Comparison of ENCODE assay signal across 8 cellular contexts in the genomic region with DNA sequence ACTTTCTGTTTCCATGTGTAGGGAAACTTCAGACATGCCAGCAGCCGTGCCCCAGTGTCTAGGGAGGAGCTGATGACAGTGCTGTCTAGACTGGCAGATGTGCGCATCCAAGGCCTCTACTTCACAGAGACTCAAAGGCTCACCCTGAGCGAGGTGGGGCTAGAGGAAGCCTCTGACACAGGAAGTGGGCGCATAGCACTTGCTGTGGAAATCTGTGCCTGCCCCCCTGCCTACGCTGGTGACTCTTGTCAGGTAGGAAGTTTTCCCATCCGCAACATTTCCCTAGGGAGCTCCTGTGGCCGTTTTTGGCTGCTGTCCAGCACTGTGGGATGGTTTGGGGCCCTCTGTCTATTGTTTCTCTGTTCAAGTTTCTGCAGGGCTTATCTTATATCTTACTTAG.
DNase-seq lines count a peak whose midpoint lies in the region; ATAC-seq and TF ChIP-seq lines count a peak whose summit lies in the region.

No MANE protein-coding gene starts in this region.

- H3K27me3 ChIP-seq in SK-N-SH (ENCODE audit: insufficient read depth): no peaks in the 10 kb centered on the region
- no peaks in the 10 kb centered on the region for H3K27me3 ChIP-seq in MM.1S (replicated peaks; ENCODE audit: insufficient read depth, low read length)

- ATAC-seq in GM18867 (IDR thresholded peaks at IDR 0.05; ENCODE audit: unreplicated experiment) (peak; percentile 51), HG03159 (IDR thresholded peaks at IDR 0.05; ENCODE audit: unreplicated experiment) (peak; percentile 78)

- TF ChIP-seq CTCF in SK-N-SH (IDR thresholded peaks at IDR 0.05) (no peak), MM.1S (IDR thresholded peaks at IDR 0.05; ENCODE audit: low read length) (no peak)

- 56% methylated on average over 5 of the region's 7 CpGs for WGBS in SK-N-SH (ENCODE audit: low lambda C conversion rate)

- no peak overlapping the region; a peak in 1 of 4 replicates for H3K27ac ChIP-seq in SK-N-SH (ENCODE audit: low read depth in 2 of 2, low read length in 1 of 2)
- H3K27ac ChIP-seq in MM.1S (ENCODE audit: low read length): no peak overlapping the region

- H3K9ac ChIP-seq in SK-N-SH: no peak overlapping the region
- H3K9ac ChIP-seq in MM.1S (ENCODE audit: low read length): no peak overlapping the region

- H3K4me2 ChIP-seq in SK-N-SH (0 out of 2 replicates have a peak overlapping the region, but pooled peaks have one; percentile 38), MM.1S (ENCODE audit: low read depth, low read length) (no peak overlapping the region)

- H3K4me3 ChIP-seq in SK-N-SH (ENCODE audit: low read depth in 2 of 2, low read length in 1 of 2) (no peak overlapping the region), MM.1S (ENCODE audit: low read length) (no peak overlapping the region)

- no peaks in the 10 kb centered on the region for H3K9me3 ChIP-seq in SK-N-SH
- no peaks in the 10 kb centered on the region for H3K9me3 ChIP-seq in MM.1S (replicated peaks; ENCODE audit: insufficient read depth, low read length)

- H4K20me1 ChIP-seq in SK-N-SH (ENCODE audit: insufficient read depth): no peaks in the 10 kb centered on the region
- no peaks in the 10 kb centered on the region for H4K20me1 ChIP-seq in MM.1S (ENCODE audit: insufficient read depth, low read length)

- H3K79me2 ChIP-seq in SK-N-SH (ENCODE audit: insufficient read depth): no peaks in the 10 kb centered on the region
- H3K79me2 ChIP-seq in MM.1S (ENCODE audit: low read length): no peaks in the 10 kb centered on the region

- TF ChIP-seq EP300 in SK-N-SH (IDR thresholded peaks at IDR 0.05; ENCODE audit: borderline replicate concordance in 1 of 2, low read depth in 1 of 2, low read length in 1 of 2): no peak

- CTCF ChIA-PET in SK-N-SH (lab: Yijun Ruan, JAX): interaction anchor here (0.8 to 1.5 kb wide), 3 partner anchors 17 to 47 kb away, joined by 3 to 6 read pairs (median 3); no protein-coding TSS in a partner anchor

- no peaks in the 10 kb centered on the region for H3K36me3 ChIP-seq in SK-N-SH (replicated peaks in 1 of 2; ENCODE audit: control insufficient read depth in 1 of 2, insufficient read depth in 2 of 2, low read length in 1 of 2)
- no peaks in the 10 kb centered on the region for H3K36me3 ChIP-seq in MM.1S (replicated peaks; ENCODE audit: insufficient read depth, low read length)

- H3F3A ChIP-seq in SK-N-SH (replicated peaks; ENCODE audit: insufficient read depth) (no peaks in the 10 kb centered on the region), MM.1S (ENCODE audit: insufficient read depth, low read length) (no peaks in the 10 kb centered on the region)

- H2AFZ ChIP-seq in SK-N-SH (ENCODE audit: low read depth) (peak overlapping the region; percentile 27; the same call in 1 of the 2 replicates), MM.1S (ENCODE audit: low read length) (no peak overlapping the region)

- no peaks in the 10 kb centered on the region for H3K9me2 ChIP-seq in SK-N-SH
- no peaks in the 10 kb centered on the region for H3K9me2 ChIP-seq in MM.1S (replicated peaks; ENCODE audit: insufficient read depth, low read length)

- POLR2A ChIA-PET in SK-N-SH (lab: Yijun Ruan, JAX): no interaction called here

- DNase-seq in SK-N-SH (peak; percentile 31), amniotic epithelial cell (ENCODE audit: low read depth) (peak; percentile 33), NCI-H2227 (lab: John Stamatoyannopoulos, UW; ENCODE audit: unreplicated experiment) (no peak), MM.1S (no peak), OCI-M2 (lab: John Stamatoyannopoulos, UW; ENCODE audit: unreplicated experiment) (no peak)
- DNase-seq in stimulated activated CD4-positive, alpha-beta T cell treated with anti-CD3 and anti-CD28 coated beads, Interleukin-12 subunit alpha, Interleukin-12 subunit beta, amount 100 ng/mL, for 4 hours: peak; percentile 30

- H3K4me1 ChIP-seq in SK-N-SH (ENCODE audit: control insufficient read depth in 1 of 2, insufficient read depth in 2 of 2, low read depth in 1 of 2, low read length in 1 of 2): peaks cover 5 to 9% of the 10 kb centered on the region in 2 experiments; a peak in 2 of 4 replicates
- 0 out of 2 replicates have a peak, but pooled peaks cover 5% of the 10 kb centered on the region for H3K4me1 ChIP-seq in MM.1S (ENCODE audit: low read length)

- no peak for TF ChIP-seq RAD21 in SK-N-SH (IDR thresholded peaks at IDR 0.05; ENCODE audit: low read length)

TF ChIP-seq in SK-N-SH, 30 proteins besides CTCF, POLR2A, EP300 and RAD21:
- TF ChIP-seq MXI1 (IDR thresholded peaks at IDR 0.05; ENCODE audit: low read depth, low read length) (no peak), FOSL2 (IDR thresholded peaks at IDR 0.05; ENCODE audit: borderline replicate concordance, low read depth) (no peak), FOXJ3 (CRISPR knock-in tag; IDR thresholded peaks at IDR 0.05) (no peak), TEAD4 (IDR thresholded peaks at IDR 0.05; ENCODE audit: borderline replicate concordance, insufficient read depth) (no peak), NFIC (IDR thresholded peaks at IDR 0.05; ENCODE audit: borderline replicate concordance) (peak; percentile 62), GATA2 (CRISPR knock-in tag; IDR thresholded peaks at IDR 0.05) (no peak), NRF1 (IDR thresholded peaks at IDR 0.05; ENCODE audit: low read depth, low read length) (no peak)
- TF ChIP-seq, protein P1, sequence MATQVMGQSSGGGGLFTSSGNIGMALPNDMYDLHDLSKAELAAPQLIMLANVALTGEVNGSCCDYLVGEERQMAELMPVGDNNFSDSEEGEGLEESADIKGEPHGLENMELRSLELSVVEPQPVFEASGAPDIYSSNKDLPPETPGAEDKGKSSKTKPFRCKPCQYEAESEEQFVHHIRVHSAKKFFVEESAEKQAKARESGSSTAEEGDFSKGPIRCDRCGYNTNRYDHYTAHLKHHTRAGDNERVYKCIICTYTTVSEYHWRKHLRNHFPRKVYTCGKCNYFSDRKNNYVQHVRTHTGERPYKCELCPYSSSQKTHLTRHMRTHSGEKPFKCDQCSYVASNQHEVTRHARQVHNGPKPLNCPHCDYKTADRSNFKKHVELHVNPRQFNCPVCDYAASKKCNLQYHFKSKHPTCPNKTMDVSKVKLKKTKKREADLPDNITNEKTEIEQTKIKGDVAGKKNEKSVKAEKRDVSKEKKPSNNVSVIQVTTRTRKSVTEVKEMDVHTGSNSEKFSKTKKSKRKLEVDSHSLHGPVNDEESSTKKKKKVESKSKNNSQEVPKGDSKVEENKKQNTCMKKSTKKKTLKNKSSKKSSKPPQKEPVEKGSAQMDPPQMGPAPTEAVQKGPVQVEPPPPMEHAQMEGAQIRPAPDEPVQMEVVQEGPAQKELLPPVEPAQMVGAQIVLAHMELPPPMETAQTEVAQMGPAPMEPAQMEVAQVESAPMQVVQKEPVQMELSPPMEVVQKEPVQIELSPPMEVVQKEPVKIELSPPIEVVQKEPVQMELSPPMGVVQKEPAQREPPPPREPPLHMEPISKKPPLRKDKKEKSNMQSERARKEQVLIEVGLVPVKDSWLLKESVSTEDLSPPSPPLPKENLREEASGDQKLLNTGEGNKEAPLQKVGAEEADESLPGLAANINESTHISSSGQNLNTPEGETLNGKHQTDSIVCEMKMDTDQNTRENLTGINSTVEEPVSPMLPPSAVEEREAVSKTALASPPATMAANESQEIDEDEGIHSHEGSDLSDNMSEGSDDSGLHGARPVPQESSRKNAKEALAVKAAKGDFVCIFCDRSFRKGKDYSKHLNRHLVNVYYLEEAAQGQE (IDR thresholded peaks at IDR 0.05; ENCODE audit: low read depth, low read length): peak; percentile 52; the same call in 1 of the 2 replicates
TF ChIP-seq in SK-N-SH: peak in this region for 2.

Comparison
In these comparisons a context has a peak if more than half of its experiments do, and no peak if none do; other contexts are left out.
1. DNase-seq: peak in SK-N-SH (single experiment), amniotic epithelial cell (single experiment) and stimulated activated CD4-positive, alpha-beta T cell treated with anti-CD3 and anti-CD28 coated beads, Interleukin-12 subunit alpha, Interleukin-12 subunit beta, amount 100 ng/mL, for 4 hours (single experiment); none in NCI-H2227 (single experiment), MM.1S (single experiment) and OCI-M2 (single experiment).